Comparison of ENCODE assay signal across 18 cellular contexts in the genomic region with DNA sequence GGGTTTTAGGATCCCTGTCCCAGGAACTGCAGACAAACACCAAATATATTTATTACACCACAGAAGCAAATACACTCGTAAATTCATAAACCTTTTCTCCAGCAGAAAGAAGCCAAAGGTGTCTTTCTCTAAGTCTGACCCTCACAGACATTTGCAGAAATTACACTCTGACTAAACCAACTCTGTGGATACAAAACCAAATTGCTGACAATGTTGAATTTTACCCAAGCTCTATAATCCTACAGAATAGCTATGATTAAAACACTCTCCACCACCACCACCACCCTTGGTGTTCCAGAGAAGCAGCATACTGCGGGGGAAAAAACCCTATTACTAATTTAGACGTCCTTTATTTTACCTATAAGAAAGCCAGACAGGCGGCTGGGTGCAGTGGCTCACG.
"Had no signal": no experiment of that assay in that cellular context is flagged by ENCODE, and none has a peak within 500 bp of the region (broad histone marks: within the 10 kb centered on the region; RNA-seq: fewer than 3 reads in every experiment).

No MANE protein-coding gene starts in this region.

- H2AFZ ChIP-seq: neural progenitor cell had no signal

- H3K4me3 Mint-ChIP-seq: activated B cell treated with CpG ODN at 0.5 μM for 24 hours; activated CD4-positive, alpha-beta memory T cell treated with anti-CD3 and anti-CD28 coated beads, Interleukin-2, amount 10 ng/mL, durations not matched to agents 7 days and 5 days; activated naive CD8-positive, alpha-beta T cell treated with anti-CD3 and anti-CD28 coated beads, Interleukin-2, amount 10 ng/mL, durations not matched to agents 7 days and 5 days; activated T-helper 1 cell treated with anti-CD3 and anti-CD28 coated beads, Interleukin-12 subunit alpha, Interleukin-12 subunit beta, Interleukin-2, Interleukin-4 antibody, amounts not matched to agents 30 ng/mL and 10 ng/mL and 1 ng/mL, durations not matched to agents 14 hours and 24 hours and 36 hours; endodermal cell; T-helper 2 cell treated with Interferon-gamma antibody and Interleukin-4, amounts not matched to agents 5 μg/mL and 100 μg/mL, for 36 hours had no signal

- H3K9ac ChIP-seq: neural progenitor cell had no signal

- ATAC-seq: foreskin keratinocyte had no signal

- H3K27ac Mint-ChIP-seq: activated CD4-positive, alpha-beta memory T cell treated with anti-CD3 and anti-CD28 coated beads, Interleukin-2, amount 10 ng/mL, durations not matched to agents 7 days and 5 days; activated naive CD8-positive, alpha-beta T cell treated with anti-CD3 and anti-CD28 coated beads, Interleukin-2, amount 10 ng/mL, durations not matched to agents 7 days and 5 days; activated T-helper 1 cell treated with anti-CD3 and anti-CD28 coated beads, Interleukin-12 subunit alpha, Interleukin-12 subunit beta, Interleukin-2, Interleukin-4 antibody, amounts not matched to agents 30 ng/mL and 10 ng/mL and 1 ng/mL, durations not matched to agents 14 hours and 24 hours and 36 hours; brain; endodermal cell; neural progenitor cell; progenitor cell of endocrine pancreas; T-helper 2 cell treated with Interferon-gamma antibody and Interleukin-4, amounts not matched to agents 5 μg/mL and 100 μg/mL, for 36 hours had no signal

- H3K27me3 ChIP-seq: dorsolateral prefrontal cortex, foreskin keratinocyte, neural progenitor cell, stomach had no signal

- H3K4me1 ChIP-seq: foreskin keratinocyte had no signal

- H3K27ac ChIP-seq: dorsolateral prefrontal cortex, foreskin keratinocyte, neural progenitor cell, stomach had no signal

- H3K4me1 Mint-ChIP-seq: neural progenitor cell had no signal

- H3K4me3 ChIP-seq: dorsolateral prefrontal cortex, neural progenitor cell, stomach had no signal

- H3K9me3 Mint-ChIP-seq: activated B cell treated with CpG ODN at 0.5 μM for 24 hours had no signal

- DNase-seq: activated B cell treated with CpG ODN at 0.5 μM for 24 hours; activated CD4-positive, alpha-beta memory T cell treated with anti-CD3 and anti-CD28 coated beads, Interleukin-2, amount 10 ng/mL, durations not matched to agents 7 days and 5 days; activated CD4-positive, alpha-beta T cell treated with anti-CD3 and anti-CD28 coated beads for 4 hours; activated CD8-positive, alpha-beta memory T cell treated with anti-CD3 and anti-CD28 coated beads, Interleukin-2, amount 50 U/mL, for 4 hours; activated naive CD8-positive, alpha-beta T cell treated with anti-CD3 and anti-CD28 coated beads, Interleukin-2, amount 10 ng/mL, durations not matched to agents 7 days and 5 days; dorsolateral prefrontal cortex; endodermal cell; foreskin keratinocyte; hypothalamus; midbrain; stimulated activated CD4-positive, alpha-beta T cell treated with anti-CD3 and anti-CD28 coated beads, Interleukin-2, amount 100 ng/mL, for 24 hours; stomach; trophoblast cell had no signal

- H3K36me3 ChIP-seq: neural progenitor cell had no signal

- H3K27me3 Mint-ChIP-seq: activated B cell treated with CpG ODN at 0.5 μM for 24 hours; activated CD4-positive, alpha-beta memory T cell treated with anti-CD3 and anti-CD28 coated beads, Interleukin-2, amount 10 ng/mL, durations not matched to agents 7 days and 5 days; activated naive CD8-positive, alpha-beta T cell treated with anti-CD3 and anti-CD28 coated beads, Interleukin-2, amount 10 ng/mL, durations not matched to agents 7 days and 5 days; progenitor cell of endocrine pancreas had no signal

- H3K4me2 ChIP-seq: neural progenitor cell had no signal
